ENCODE assay signal across 8 cellular contexts in genomic region chr1:32351859-32352745, GRCh38. TPM values are rescaled to one million over a fixed set of nuclear protein-coding genes. Genes with fewer than 3 reads are reported as not detected.
DNase-seq lines count a peak whose midpoint lies in the region; ATAC-seq lines count a peak whose summit lies in the region.

No MANE protein-coding gene starts in this region.

- peak overlapping the region; percentile 82 for H3K18ac ChIP-seq in trophoblast cell (ENCODE audit: low read length)

- H3K4me3 Mint-ChIP-seq in activated T-helper 1 cell treated with anti-CD3 and anti-CD28 coated beads, Interleukin-12 subunit alpha, Interleukin-12 subunit beta, Interleukin-2, Interleukin-4 antibody, amounts not matched to agents 30 ng/mL and 10 ng/mL and 1 ng/mL, durations not matched to agents 14 hours and 24 hours and 36 hours: peak overlapping the region; percentile 38

- H3K36me3 ChIP-seq in trophoblast cell (ENCODE audit: control insufficient read depth in 1 of 2, insufficient read depth in 2 of 2, low read length in 2 of 2): no peaks in the 10 kb centered on the region

- peak overlapping the region; percentile 87 for H3K4me2 ChIP-seq in trophoblast cell (ENCODE audit: low read length)

- H3K79me1 ChIP-seq in trophoblast cell (ENCODE audit: low read length): peaks cover 9% of the 10 kb centered on the region

- H3K27me3 ChIP-seq in trophoblast cell (ENCODE audit: insufficient read depth, low read length): no peaks in the 10 kb centered on the region

- H2AFZ ChIP-seq in trophoblast cell (ENCODE audit: insufficient read depth, low read length, poor library complexity): peak overlapping the region; percentile 83

- no peaks in the 10 kb centered on the region for H3K36me3 Mint-ChIP-seq in activated T-helper 1 cell treated with anti-CD3 and anti-CD28 coated beads, Interleukin-12 subunit alpha, Interleukin-12 subunit beta, Interleukin-2, Interleukin-4 antibody, amounts not matched to agents 30 ng/mL and 10 ng/mL and 1 ng/mL, durations not matched to agents 14 hours and 24 hours and 36 hours (ENCODE audit: low read depth)

- H3K9ac ChIP-seq in trophoblast cell (ENCODE audit: low read length): peak overlapping the region; percentile 62

- H3K4me1 ChIP-seq in trophoblast cell (ENCODE audit: control insufficient read depth in 1 of 2, insufficient read depth in 2 of 2, low read length in 2 of 2): peaks cover 10 to 16% of the 10 kb centered on the region in 2 experiments

- H3K27ac Mint-ChIP-seq in activated T-helper 1 cell treated with anti-CD3 and anti-CD28 coated beads, Interleukin-12 subunit alpha, Interleukin-12 subunit beta, Interleukin-2, Interleukin-4 antibody, amounts not matched to agents 30 ng/mL and 10 ng/mL and 1 ng/mL, durations not matched to agents 14 hours and 24 hours and 36 hours: peak overlapping the region; percentile 59

- peak overlapping the region; percentile 38 for H3K14ac ChIP-seq in trophoblast cell (ENCODE audit: low read length)

- H3K27ac ChIP-seq in trophoblast cell (ENCODE audit: low read depth, low read length): peak overlapping the region; percentile 71

- peaks cover 2% of the 10 kb centered on the region for H3K9me3 ChIP-seq in trophoblast cell (ENCODE audit: insufficient read depth, low read depth, low read length)

- H4K12ac ChIP-seq in trophoblast cell (ENCODE audit: low read depth, low read length): peak overlapping the region; percentile 69

- peak overlapping the region; percentile 75 for H3K4me3 ChIP-seq in trophoblast cell (ENCODE audit: low read depth, low read length)

- H3K79me2 ChIP-seq in trophoblast cell (ENCODE audit: control insufficient read depth, insufficient read depth, low read length, poor library complexity): peaks cover 5% of the 10 kb centered on the region

- H3K27me3 Mint-ChIP-seq in activated T-helper 1 cell treated with anti-CD3 and anti-CD28 coated beads, Interleukin-12 subunit alpha, Interleukin-12 subunit beta, Interleukin-2, Interleukin-4 antibody, amounts not matched to agents 30 ng/mL and 10 ng/mL and 1 ng/mL, durations not matched to agents 14 hours and 24 hours and 36 hours (ENCODE audit: insufficient read depth): peaks cover 1% of the 10 kb centered on the region

- no peak overlapping the region for H3K23ac ChIP-seq in trophoblast cell (ENCODE audit: low read length)

- ATAC-seq in HG03354 (IDR thresholded peaks at IDR 0.05; ENCODE audit: poor library complexity, severe bottlenecking, unreplicated experiment) (peak; percentile 17), left cardiac atrium (peak; percentile 15 to 36), GM21528 (IDR thresholded peaks at IDR 0.05; ENCODE audit: low FRiP score, unreplicated experiment) (no peak)

- H3K9me3 Mint-ChIP-seq in activated T-helper 1 cell treated with anti-CD3 and anti-CD28 coated beads, Interleukin-12 subunit alpha, Interleukin-12 subunit beta, Interleukin-2, Interleukin-4 antibody, amounts not matched to agents 30 ng/mL and 10 ng/mL and 1 ng/mL, durations not matched to agents 14 hours and 24 hours and 36 hours: no peaks in the 10 kb centered on the region

- peak overlapping the region; percentile 80 for H4K91ac ChIP-seq in trophoblast cell (ENCODE audit: low read depth, low read length)

- peak; percentile 85 for DNase-seq in DMS 273 (lab: John Stamatoyannopoulos, UW; ENCODE audit: unreplicated experiment)
- DNase-seq in DMS 273 treated with DMSO at 0.1 percent for 48 hours (lab: John Stamatoyannopoulos, UW): no peak
- DNase-seq in activated T-helper 1 cell treated with anti-CD3 and anti-CD28 coated beads, Interleukin-12 subunit alpha, Interleukin-12 subunit beta, Interleukin-2, Interleukin-4 antibody, amounts not matched to agents 30 ng/mL and 10 ng/mL and 1 ng/mL, durations not matched to agents 14 hours and 24 hours and 36 hours (ENCODE audit: low spot score): no peak
- DNase-seq in left cardiac atrium: peak; percentile 70
- peak; percentile 28 to 53 for DNase-seq in trophoblast cell
- DNase-seq in NCI-H187 (lab: John Stamatoyannopoulos, UW): no peak

- peak overlapping the region; percentile 1 for H2AK5ac ChIP-seq in trophoblast cell (ENCODE audit: low read length)

- H4K8ac ChIP-seq in trophoblast cell (ENCODE audit: low read depth, low read length): peak overlapping the region; percentile 92

- peak overlapping the region; percentile 72 for H2BK120ac ChIP-seq in trophoblast cell (ENCODE audit: insufficient read depth, low read length, poor library complexity)

- peaks cover 35% of the 10 kb centered on the region for H3K4me1 Mint-ChIP-seq in activated T-helper 1 cell treated with anti-CD3 and anti-CD28 coated beads, Interleukin-12 subunit alpha, Interleukin-12 subunit beta, Interleukin-2, Interleukin-4 antibody, amounts not matched to agents 30 ng/mL and 10 ng/mL and 1 ng/mL, durations not matched to agents 14 hours and 24 hours and 36 hours (ENCODE audit: low read depth)

- no peak overlapping the region for H2BK12ac ChIP-seq in trophoblast cell (ENCODE audit: low read length)

- peak overlapping the region; percentile 50 for H3K4ac ChIP-seq in trophoblast cell (ENCODE audit: low read depth, low read length)

- intact Hi-C loops in activated T-helper 1 cell treated with anti-CD3 and anti-CD28 coated beads, Interleukin-12 subunit alpha, Interleukin-12 subunit beta, Interleukin-2, Interleukin-4 antibody, amounts not matched to agents 30 ng/mL and 10 ng/mL and 1 ng/mL, durations not matched to agents 14 hours and 24 hours and 36 hours (cut with micrococcal nuclease): loop anchor here (1.0 kb wide), 6 partner anchors 10 to 280 kb away; partner anchors contain the start of genes BSDC1, HDAC1 and TMEM39B
- intact Hi-C loops in left cardiac atrium (cut with DNase I): no loop called here

- no CpG with 5 or more reads among the region's 30 CpGs for WGBS in trophoblast cell (ENCODE audit: extremely low coverage, insufficient coverage, insufficient read length)

- H2BK5ac ChIP-seq in trophoblast cell (ENCODE audit: low read depth, low read length, poor library complexity): peak overlapping the region; percentile 77

RNA-seq across cellular contexts. Expression of gene FAM229A, which starts 10.2 kb away (rescaled TPM):
- total RNA-seq in activated T-helper 1 cell treated with anti-CD3 and anti-CD28 coated beads, Interleukin-12 subunit alpha, Interleukin-12 subunit beta, Interleukin-2, Interleukin-4 antibody, amounts not matched to agents 30 ng/mL and 10 ng/mL and 1 ng/mL, durations not matched to agents 14 hours and 24 hours and 36 hours: 4.0 TPM in 2 replicates
- total RNA-seq in left cardiac atrium: 1 to 10 TPM; 1.8 to 2.6 TPM
- 5.0 and 5.5 TPM in 2 replicates for polyA plus RNA-seq in trophoblast cell (2013)

RNA-seq across cellular contexts. Expression of gene TSSK3, which starts 10.2 kb away (rescaled TPM):
- total RNA-seq in activated T-helper 1 cell treated with anti-CD3 and anti-CD28 coated beads, Interleukin-12 subunit alpha, Interleukin-12 subunit beta, Interleukin-2, Interleukin-4 antibody, amounts not matched to agents 30 ng/mL and 10 ng/mL and 1 ng/mL, durations not matched to agents 14 hours and 24 hours and 36 hours: 0.51 and 1.3 TPM in 2 replicates
- under 1 TPM; 0.44 to 0.79 TPM for total RNA-seq in left cardiac atrium
- polyA plus RNA-seq in trophoblast cell (2013): 0.61 and 0.67 TPM in 2 replicates

RNA-seq across cellular contexts. Expression of gene MARCKSL1, which starts 16.1 kb away (rescaled TPM):
- 31.6 and 31.8 TPM in 2 replicates for total RNA-seq in activated T-helper 1 cell treated with anti-CD3 and anti-CD28 coated beads, Interleukin-12 subunit alpha, Interleukin-12 subunit beta, Interleukin-2, Interleukin-4 antibody, amounts not matched to agents 30 ng/mL and 10 ng/mL and 1 ng/mL, durations not matched to agents 14 hours and 24 hours and 36 hours
- 10 to 100 TPM; 34.5 to 53.9 TPM for total RNA-seq in left cardiac atrium
- polyA plus RNA-seq in trophoblast cell (2013): 437 and 455 TPM in 2 replicates

RNA-seq across cellular contexts. Expression of gene BSDC1, which starts 42.1 kb away (rescaled TPM):
- 48.8 and 50.3 TPM in 2 replicates for total RNA-seq in activated T-helper 1 cell treated with anti-CD3 and anti-CD28 coated beads, Interleukin-12 subunit alpha, Interleukin-12 subunit beta, Interleukin-2, Interleukin-4 antibody, amounts not matched to agents 30 ng/mL and 10 ng/mL and 1 ng/mL, durations not matched to agents 14 hours and 24 hours and 36 hours
- total RNA-seq in left cardiac atrium: 10 to 100 TPM; 42.2 to 43.8 TPM
- polyA plus RNA-seq in trophoblast cell (2013): 41.3 and 43.8 TPM in 2 replicates

Comparison
In these comparisons a context has a peak if more than half of its experiments do, and no peak if none do; other contexts are left out.
1. DNase-seq: peak in DMS 273 (single experiment), left cardiac atrium (single experiment) and trophoblast cell (2 of 2); none in DMS 273 treated with DMSO at 0.1 percent for 48 hours (single experiment), activated T-helper 1 cell treated with anti-CD3 and anti-CD28 coated beads, Interleukin-12 subunit alpha, Interleukin-12 subunit beta, Interleukin-2, Interleukin-4 antibody, amounts not matched to agents 30 ng/mL and 10 ng/mL and 1 ng/mL, durations not matched to agents 14 hours and 24 hours and 36 hours (single experiment) and NCI-H187 (0 of 2).